Comparison of ENCODE assay signal across 2 cellular contexts in genomic region chr2:218569038-218569431, GRCh38.
TF ChIP-seq lines count a peak whose summit lies in the region.

No MANE protein-coding gene starts in this region.

TF ChIP-seq in HCT116, 20 proteins besides CTCF, POLR2A, EP300 and RAD21:
- TF ChIP-seq ZNF274 (IDR thresholded peaks at IDR 0.05; ENCODE audit: low read depth, low read length) (no peak), ATF3 (IDR thresholded peaks at IDR 0.05) (no peak), MAX (IDR thresholded peaks at IDR 0.05) (no peak), EZH2phosphoT487 (IDR thresholded peaks at IDR 0.05; ENCODE audit: borderline replicate concordance) (no peak), TCF7L2 (IDR thresholded peaks at IDR 0.05; ENCODE audit: borderline replicate concordance, extremely low read depth, insufficient read depth, insufficient read length) (peak; percentile 7), YY1 (IDR thresholded peaks at IDR 0.05; ENCODE audit: extremely low read depth, insufficient replicate concordance, low read depth, low read length) (no peak), ZFX (IDR thresholded peaks at IDR 0.05) (peak; percentile 98), SRF (IDR thresholded peaks at IDR 0.05; ENCODE audit: low read depth) (no peak), CBX3 (IDR thresholded peaks at IDR 0.05; ENCODE audit: low read depth) (no peak), ELF1 (IDR thresholded peaks at IDR 0.05; ENCODE audit: borderline replicate concordance, low read depth) (no peak), FOSL1 (IDR thresholded peaks at IDR 0.05; ENCODE audit: low read depth) (no peak; the same call in 1 of the 2 replicates), EZH2 (IDR thresholded peaks at IDR 0.05) (no peak), ZBTB33 (IDR thresholded peaks at IDR 0.05; ENCODE audit: extremely low read depth, insufficient replicate concordance, low read length) (no peak), CEBPB (IDR thresholded peaks at IDR 0.05; ENCODE audit: low read depth) (no peak), SIN3A (IDR thresholded peaks at IDR 0.05; ENCODE audit: low read depth) (no peak)

TF ChIP-seq in H1, 55 proteins besides CTCF, POLR2A, EP300 and RAD21:
- TF ChIP-seq TBP (IDR thresholded peaks at IDR 0.05; ENCODE audit: low read depth, low read length) (peak; percentile 58; the same call in 1 of the 2 replicates), SP4 (IDR thresholded peaks at IDR 0.05; ENCODE audit: low read length) (peak; percentile 71; the same call in 1 of the 2 replicates), RBBP5 (IDR thresholded peaks at IDR 0.05; ENCODE audit: borderline replicate concordance, low read depth, low read length) (peak; percentile 18; the same call in 1 of the 2 replicates), SIX5 (IDR thresholded peaks at IDR 0.05; ENCODE audit: low read depth, low read length) (no peak), NRF1 (IDR thresholded peaks at IDR 0.05; ENCODE audit: low read depth, low read length) (no peak), TEAD4 (IDR thresholded peaks at IDR 0.05; ENCODE audit: low read depth, low read length) (0 out of 2 replicates have a peak, but pooled peaks have one; percentile 10), PHF8 (conservative IDR thresholded peaks at IDR 0.05; ENCODE audit: low read depth, low read length) (peak; percentile 41; the same call in 1 of the 2 replicates), KDM4A (IDR thresholded peaks at IDR 0.05; ENCODE audit: low read depth, low read length, severe bottlenecking) (peak; percentile 3)
